1 cellular context compared by ENCODE assay signal in the genomic region with DNA sequence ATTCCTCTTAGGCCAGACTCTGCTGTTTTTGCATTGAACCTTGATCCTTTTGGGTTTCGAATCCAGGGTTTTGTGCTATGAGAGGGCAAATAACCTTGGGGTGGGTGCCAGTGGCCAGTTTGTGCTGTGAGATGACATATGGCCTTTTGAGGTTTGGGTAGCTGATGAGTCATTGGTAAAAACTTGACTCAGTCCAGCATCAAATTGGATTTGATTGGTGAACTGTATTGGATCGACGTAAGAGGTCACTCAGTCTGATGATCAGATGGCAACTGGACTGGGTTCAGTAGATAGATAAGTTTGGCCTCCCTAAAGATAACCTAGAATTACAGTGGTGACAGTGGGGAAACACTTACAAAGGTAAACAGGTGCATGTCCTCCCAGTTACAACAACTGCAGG.
TF ChIP-seq lines count a peak whose summit lies in the region.

No MANE protein-coding gene starts in this region.

TF ChIP-seq in HepG2, 621 proteins besides CTCF, POLR2A, EP300 and RAD21 (continued from another document):
- TF ChIP-seq, protein P1, sequence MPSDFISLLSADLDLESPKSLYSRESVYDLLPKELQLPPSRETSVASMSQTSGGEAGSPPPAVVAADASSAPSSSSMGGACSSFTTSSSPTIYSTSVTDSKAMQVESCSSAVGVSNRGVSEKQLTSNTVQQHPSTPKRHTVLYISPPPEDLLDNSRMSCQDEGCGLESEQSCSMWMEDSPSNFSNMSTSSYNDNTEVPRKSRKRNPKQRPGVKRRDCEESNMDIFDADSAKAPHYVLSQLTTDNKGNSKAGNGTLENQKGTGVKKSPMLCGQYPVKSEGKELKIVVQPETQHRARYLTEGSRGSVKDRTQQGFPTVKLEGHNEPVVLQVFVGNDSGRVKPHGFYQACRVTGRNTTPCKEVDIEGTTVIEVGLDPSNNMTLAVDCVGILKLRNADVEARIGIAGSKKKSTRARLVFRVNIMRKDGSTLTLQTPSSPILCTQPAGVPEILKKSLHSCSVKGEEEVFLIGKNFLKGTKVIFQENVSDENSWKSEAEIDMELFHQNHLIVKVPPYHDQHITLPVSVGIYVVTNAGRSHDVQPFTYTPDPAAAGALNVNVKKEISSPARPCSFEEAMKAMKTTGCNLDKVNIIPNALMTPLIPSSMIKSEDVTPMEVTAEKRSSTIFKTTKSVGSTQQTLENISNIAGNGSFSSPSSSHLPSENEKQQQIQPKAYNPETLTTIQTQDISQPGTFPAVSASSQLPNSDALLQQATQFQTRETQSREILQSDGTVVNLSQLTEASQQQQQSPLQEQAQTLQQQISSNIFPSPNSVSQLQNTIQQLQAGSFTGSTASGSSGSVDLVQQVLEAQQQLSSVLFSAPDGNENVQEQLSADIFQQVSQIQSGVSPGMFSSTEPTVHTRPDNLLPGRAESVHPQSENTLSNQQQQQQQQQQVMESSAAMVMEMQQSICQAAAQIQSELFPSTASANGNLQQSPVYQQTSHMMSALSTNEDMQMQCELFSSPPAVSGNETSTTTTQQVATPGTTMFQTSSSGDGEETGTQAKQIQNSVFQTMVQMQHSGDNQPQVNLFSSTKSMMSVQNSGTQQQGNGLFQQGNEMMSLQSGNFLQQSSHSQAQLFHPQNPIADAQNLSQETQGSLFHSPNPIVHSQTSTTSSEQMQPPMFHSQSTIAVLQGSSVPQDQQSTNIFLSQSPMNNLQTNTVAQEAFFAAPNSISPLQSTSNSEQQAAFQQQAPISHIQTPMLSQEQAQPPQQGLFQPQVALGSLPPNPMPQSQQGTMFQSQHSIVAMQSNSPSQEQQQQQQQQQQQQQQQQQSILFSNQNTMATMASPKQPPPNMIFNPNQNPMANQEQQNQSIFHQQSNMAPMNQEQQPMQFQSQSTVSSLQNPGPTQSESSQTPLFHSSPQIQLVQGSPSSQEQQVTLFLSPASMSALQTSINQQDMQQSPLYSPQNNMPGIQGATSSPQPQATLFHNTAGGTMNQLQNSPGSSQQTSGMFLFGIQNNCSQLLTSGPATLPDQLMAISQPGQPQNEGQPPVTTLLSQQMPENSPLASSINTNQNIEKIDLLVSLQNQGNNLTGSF (CRISPR knock-in tag; IDR thresholded peaks at IDR 0.05) = no peak
- TF ChIP-seq CREB1 (IDR thresholded peaks at IDR 0.05) (peak; percentile 16; the same call in 1 of the 2 replicates), CREB1 (CRISPR knock-in tag; IDR thresholded peaks at IDR 0.05) (no peak), ZNF720 (CRISPR knock-in tag; IDR thresholded peaks at IDR 0.05) (no peak)
